23 cellular contexts compared by ENCODE assay signal in genomic region chr3:14246414-14246813, GRCh38.
"Had no signal": no experiment of that assay in that cellular context is flagged by ENCODE, and none has a peak within 500 bp of the region (broad histone marks: within the 10 kb centered on the region; RNA-seq: fewer than 3 reads in every experiment).

No MANE protein-coding gene starts in this region.

- H3K9me3 ChIP-seq: gastrocnemius medialis, neutrophil, right atrium auricular region, sigmoid colon, stomach, thoracic aorta had no signal

- H3K27me3 ChIP-seq: gastrocnemius medialis, neutrophil, right atrium auricular region, stomach had no signal

- DNase-seq: effector CD4-positive, alpha-beta T cell; gastrocnemius medialis; heart right ventricle; immature natural killer cell; kidney; left cardiac atrium; left ventricle myocardium superior; naive thymus-derived CD4-positive, alpha-beta T cell; nephron progenitor cell; posterior cingulate gyrus; sigmoid colon; stimulated activated CD4-positive, alpha-beta T cell treated with anti-CD3 and anti-CD28 coated beads, Interleukin-12 subunit alpha, Interleukin-12 subunit beta, amount 100 ng/mL, for 4 hours; stimulated activated naive CD4-positive, alpha-beta T cell; stomach; substantia nigra; trophoblast cell had no signal

- H3K4me1 ChIP-seq: gastrocnemius medialis, right atrium auricular region, sigmoid colon, stomach had no signal

- H3K36me3 ChIP-seq: gastrocnemius medialis, heart right ventricle, neutrophil, right atrium auricular region, sigmoid colon, stomach, thoracic aorta had no signal

- H3K27ac ChIP-seq: coronary artery, gastrocnemius medialis, heart right ventricle, neutrophil, right atrium auricular region, sigmoid colon, skin epidermis, stomach, thoracic aorta had no signal

- ATAC-seq: esophagus mucosa; gastrocnemius medialis; heart right ventricle; left cardiac atrium; left ventricle myocardium superior; naive thymus-derived CD4-positive, alpha-beta T cell had no signal

- H3K4me3 ChIP-seq: coronary artery, gastrocnemius medialis, heart right ventricle, lung, right atrium auricular region, sigmoid colon, skin epidermis, stomach, thoracic aorta had no signal
